ENCODE assay signal across 19 cellular contexts in genomic region chr1:84361796-84362195, GRCh38. TPM values are rescaled to one million over a fixed set of nuclear protein-coding genes. Genes with fewer than 3 reads are reported as not detected.
DNase-seq lines count a peak whose midpoint lies in the region; ATAC-seq, FAIRE-seq and TF ChIP-seq lines count a peak whose summit lies in the region.
"Had no signal": no experiment of that assay in that cellular context is flagged by ENCODE, and none has a peak within 500 bp of the region (broad histone marks: within the 10 kb centered on the region; RNA-seq: fewer than 3 reads in every experiment).

No MANE protein-coding gene starts in this region.

- peaks cover 11% of the 10 kb centered on the region for H3K4me1 ChIP-seq in mucosa of descending colon (ENCODE audit: low read depth)
- H3K4me1 ChIP-seq: HAP-1 had no signal

- TF ChIP-seq CTCF in bronchial epithelial cell (IDR thresholded peaks at IDR 0.05; ENCODE audit: insufficient read depth, low read length, severe bottlenecking) (no peak), mucosa of descending colon (IDR thresholded peaks at IDR 0.05) (no peak)

- H3K27me3 ChIP-seq in bronchial epithelial cell (ENCODE audit: control insufficient read depth, insufficient read depth, low read length): no peaks in the 10 kb centered on the region
- H3K27me3 ChIP-seq: SJSA1 had no signal

- DNase-seq in EL (peak; percentile 28), M059J (ENCODE audit: low read depth) (peak; percentile 79), bronchial epithelial cell (ENCODE audit: low read depth) (peak; percentile 93), mucosa of descending colon (peak in 1 of 3 donors; percentile 13), CD1c-positive myeloid dendritic cell (ENCODE audit: extremely low spot score) (no peak), SIG-M5 treated with dmso at 0.1 percent for 504 hours (lab: John Stamatoyannopoulos, UW; ENCODE audit: unreplicated experiment) (no peak), retina (no peak)
- DNase-seq: CD4-positive, alpha-beta memory T cell; NCI-H1105; NCI-H2081; NCI-H2171 treated with DMSO at 0.1 percent for 48 hours; NCI-H748 treated with DMSO at 0.1 percent for 48 hours; OCI-M1 had no signal

- FAIRE-seq in bronchial epithelial cell (lab: Jason Lieb, UNC): no peak
- FAIRE-seq: A204.1 had no signal

- peak; percentile 27 for ATAC-seq in mucosa of descending colon

- H3K36me3 ChIP-seq in bronchial epithelial cell (ENCODE audit: control insufficient read depth, insufficient read depth, low read length) (no peaks in the 10 kb centered on the region), mucosa of descending colon (ENCODE audit: low read depth) (no peaks in the 10 kb centered on the region)
- H3K36me3 ChIP-seq: HAP-1, SJSA1 had no signal

- intact Hi-C loops in mucosa of descending colon (cut with DNase I, micrococcal nuclease): no loop called here

- H3K9me3 ChIP-seq in mucosa of descending colon: no peaks in the 10 kb centered on the region
- H3K9me3 ChIP-seq: HAP-1, SJSA1 had no signal

- no peak overlapping the region for H3K4me3 ChIP-seq in bronchial epithelial cell (ENCODE audit: low read depth, low read length)
- no peak overlapping the region for H3K4me3 ChIP-seq in mucosa of descending colon
- H3K4me3 ChIP-seq: HAP-1, SJSA1 had no signal

RNA-seq across cellular contexts. Expression of gene DNASE2B, which starts 36.5 kb away (rescaled TPM):
- total RNA-seq in M059J (2014; rRNA removed; shearing (Covaris generic)): not detected in 2 replicates
- total RNA-seq in bronchial epithelial cell (not detected in 2 replicates), mucosa of descending colon (1 to 10 TPM in 1 of 3 donors, under 1 TPM in 1, not detected in 1; 0.87 to 1.0 TPM)
- total RNA-seq: CD4-positive, alpha-beta memory T cell; G401; LHCN-M2; NCI-H460; SJSA1 had no signal

Comparison
In these comparisons a context has a peak if more than half of its experiments do, and no peak if none do; other contexts are left out.
1. DNase-seq: peak in EL (single experiment), M059J (single experiment) and bronchial epithelial cell (single experiment); none in CD1c-positive myeloid dendritic cell (single experiment), SIG-M5 treated with dmso at 0.1 percent for 504 hours (single experiment) and retina (single experiment).